ENCODE assay signal across 14 cellular contexts in the genomic region with DNA sequence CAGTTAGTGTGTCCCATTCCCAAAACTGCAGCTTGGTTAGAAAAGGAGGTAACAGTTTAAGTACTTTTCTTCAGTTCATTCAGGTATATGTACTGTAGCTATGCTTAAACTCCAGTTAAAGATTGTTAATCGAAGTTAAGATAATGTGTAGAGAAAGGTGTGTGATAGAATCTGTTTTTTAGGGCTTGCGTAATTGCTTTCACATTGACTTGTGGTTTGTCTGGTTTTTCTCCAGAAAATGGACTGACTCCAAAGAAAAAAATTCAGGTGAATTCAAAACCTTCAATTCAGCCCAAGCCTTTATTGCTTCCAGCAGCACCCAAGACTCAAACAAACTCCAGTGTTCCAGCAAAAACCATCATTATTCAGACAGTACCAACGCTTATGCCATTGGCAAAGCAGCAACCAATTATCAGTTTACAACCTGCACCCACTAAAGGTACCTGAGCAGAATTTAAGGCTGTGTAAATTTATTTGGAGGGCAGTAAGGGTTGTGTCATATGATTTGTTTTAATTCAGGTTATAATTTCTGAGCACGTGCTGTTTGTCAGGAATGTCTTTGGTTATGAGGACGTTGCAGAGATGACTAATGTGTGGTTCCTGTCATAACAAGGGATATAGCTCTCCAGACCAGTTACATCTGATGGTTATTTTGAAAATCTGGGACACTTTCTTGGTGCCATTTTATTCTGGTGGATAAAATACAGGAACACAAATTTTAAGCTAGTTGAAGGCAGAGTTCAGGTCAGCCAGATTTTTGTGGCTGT. TPM values are rescaled to one million over a fixed set of nuclear protein-coding genes. Genes with fewer than 3 reads are reported as not detected.
DNase-seq lines count a peak whose midpoint lies in the region; ATAC-seq and TF ChIP-seq lines count a peak whose summit lies in the region.
"Had no signal": no experiment of that assay in that cellular context is flagged by ENCODE, and none has a peak within 500 bp of the region (broad histone marks: within the 10 kb centered on the region; RNA-seq: fewer than 3 reads in every experiment).

No MANE protein-coding gene starts in this region.

- no peak overlapping the region for H3K4me2 ChIP-seq in mammary epithelial cell (ENCODE audit: insufficient read depth, low read depth, low read length)

- no peak overlapping the region for H3K4me3 Mint-ChIP-seq in chondrocyte (ENCODE audit: unreplicated experiment)
- H3K4me3 Mint-ChIP-seq: activated T-cell treated with anti-CD3 and anti-CD28 coated beads, Interleukin-2, amount 50 U/mL, for 4 hours; memory B cell; neural crest cell; stimulated activated effector memory CD8-positive, alpha-beta T cell treated with anti-CD3 and anti-CD28 coated beads, Interleukin-12 subunit alpha, Interleukin-12 subunit beta, amount 100 ng/mL, for 72 hours had no signal

- H3K36me3 ChIP-seq in mammary epithelial cell (ENCODE audit: insufficient read depth, low read length) = no peaks in the 10 kb centered on the region

- no peaks in the 10 kb centered on the region for H3K27me3 Mint-ChIP-seq in chondrocyte (ENCODE audit: low read depth)
- H3K27me3 Mint-ChIP-seq: memory B cell had no signal

- H4K20me1 ChIP-seq in mammary epithelial cell (ENCODE audit: insufficient read depth, low read length) = no peaks in the 10 kb centered on the region

- H3K4me1 ChIP-seq in mammary epithelial cell (ENCODE audit: insufficient read depth, low read length) = peaks cover 12% of the 10 kb centered on the region
- H3K4me1 ChIP-seq: tibial artery had no signal

- H3K4me3 ChIP-seq in AG10803 (ENCODE audit: low read length) (no peak overlapping the region), mammary epithelial cell (replicated peaks in 1 of 3; ENCODE audit: insufficient read depth in 1 of 3, low read depth in 2 of 3, low read length in 3 of 3) (no peak overlapping the region)
- H3K4me3 ChIP-seq: adrenal gland, tibial artery had no signal

- dilution Hi-C loops in mammary epithelial cell (cut with HindIII; ENCODE audit: low sequenced_read_pairs) = no loop called here

- H3K4me1 Mint-ChIP-seq in chondrocyte (ENCODE audit: low read depth) = peaks cover 9% of the 10 kb centered on the region
- H3K4me1 Mint-ChIP-seq: memory B cell, neural crest cell had no signal

- no peaks in the 10 kb centered on the region for H3K9me3 Mint-ChIP-seq in chondrocyte (ENCODE audit: low read depth)
- H3K9me3 Mint-ChIP-seq: activated T-cell treated with anti-CD3 and anti-CD28 coated beads, Interleukin-2, amount 50 U/mL, for 4 hours; memory B cell; neural crest cell; stimulated activated effector memory CD8-positive, alpha-beta T cell treated with anti-CD3 and anti-CD28 coated beads, Interleukin-12 subunit alpha, Interleukin-12 subunit beta, amount 100 ng/mL, for 72 hours had no signal

- H3K36me3 Mint-ChIP-seq in chondrocyte (ENCODE audit: low read depth) = peaks cover 18% of the 10 kb centered on the region

- H3K27ac ChIP-seq in mammary epithelial cell (ENCODE audit: insufficient read depth, low read depth, low read length) = peak overlapping the region; percentile 16
- H3K27ac ChIP-seq: tibial artery had no signal

- CTCF ChIA-PET in mammary epithelial cell (lab: Charles Lee; ENCODE audit: low non-redundant PET) = interaction anchor here (0.6 to 1.6 kb wide), 4 partner anchors 11 to 245 kb away, joined by 3 to 60 read pairs (median 7); partner anchors contain the start of gene OLFML2B

- no peaks in the 10 kb centered on the region for H3K9me3 ChIP-seq in mammary epithelial cell (replicated peaks; ENCODE audit: insufficient read depth, low read length)
- H3K9me3 ChIP-seq: adrenal gland, tibial artery had no signal

- no TSS peak for BruUV-seq in mammary epithelial cell (replicated peaks; lab: Mats Ljungman, UMichigan)

- H3K79me2 ChIP-seq in mammary epithelial cell (ENCODE audit: insufficient read depth, low read length) = no peaks in the 10 kb centered on the region

- peak; percentile 30 for DNase-seq in AG10803 (ENCODE audit: low read depth)
- DNase-seq in HT1080 (ENCODE audit: low read depth) = peak; percentile 42
- peak; percentile 51 for DNase-seq in mammary epithelial cell
- DNase-seq in kidney glomerular epithelial cell (lab: John Stamatoyannopoulos, UW) = peak; percentile 29
- DNase-seq in chondrocyte (ENCODE audit: low spot score) = no peak
- no peak for DNase-seq in left ventricle myocardium superior
- DNase-seq: activated T-cell treated with anti-CD3 and anti-CD28 coated beads, Interleukin-2, amount 50 U/mL, for 4 hours; adrenal gland; tibial artery had no signal

- no peak for TF ChIP-seq CTCF in AG10803 (conservative IDR thresholded peaks at IDR 0.05; ENCODE audit: low read length)
- no peak for TF ChIP-seq CTCF in mammary epithelial cell (conservative IDR thresholded peaks at IDR 0.05 in 1 of 2, IDR thresholded peaks at IDR 0.05 in 1 of 2; ENCODE audit: extremely low read depth in 1 of 2, insufficient read depth in 1 of 2, low read depth in 1 of 2, low read length in 2 of 2)
- TF ChIP-seq CTCF in chondrocyte (IDR thresholded peaks at IDR 0.05) = no peak

- H3K9ac ChIP-seq in mammary epithelial cell (ENCODE audit: insufficient read depth, low read length) = no peak overlapping the region

- no peaks in the 10 kb centered on the region for H3K27me3 ChIP-seq in mammary epithelial cell (ENCODE audit: insufficient read depth, low read length)
- H3K27me3 ChIP-seq: adrenal gland, tibial artery had no signal

- in situ Hi-C loops in mammary epithelial cell (cut with MboI; ENCODE audit: low sequenced_read_pairs in 2 of 2) = loop anchor here in 1 of 2 donors (5.0 kb wide), 1 partner anchor 235 kb away; no protein-coding TSS in a partner anchor

- H2AFZ ChIP-seq in mammary epithelial cell (ENCODE audit: low read depth, low read length) = no peak overlapping the region

- ATAC-seq in HG02588 (IDR thresholded peaks at IDR 0.05; ENCODE audit: unreplicated experiment) (no peak), HG03460 (IDR thresholded peaks at IDR 0.05; ENCODE audit: unreplicated experiment) (no peak), left ventricle myocardium superior (no peak)

- intact Hi-C loops in mammary epithelial cell (cut with micrococcal nuclease) (loop anchor here (1.0 kb wide), 3 partner anchors 113 to 245 kb away; no protein-coding TSS in a partner anchor), left ventricle myocardium superior (cut with micrococcal nuclease) (loop anchor here (5.0 kb wide), 1 partner anchor 245 kb away; no protein-coding TSS in a partner anchor)

- 14% methylated on average over 5 of the region's 5 CpGs for WGBS in mammary epithelial cell (ENCODE audit: low coverage, missing lambda C conversion rate)

- no peak overlapping the region for H3K27ac Mint-ChIP-seq in chondrocyte (ENCODE audit: unreplicated experiment)
- H3K27ac Mint-ChIP-seq: stimulated activated effector memory CD8-positive, alpha-beta T cell treated with anti-CD3 and anti-CD28 coated beads, Interleukin-12 subunit alpha, Interleukin-12 subunit beta, amount 100 ng/mL, for 72 hours had no signal

RNA-seq across cellular contexts. Expression of gene ATF6, which starts 26.0 kb away (rescaled TPM):
- total RNA-seq in HT1080 (2014; rRNA removed; shearing (Covaris generic)) = 16.4 and 20.5 TPM in 2 replicates
- polyA plus RNA-seq in HT1080 (2015; cell fraction: cytosol; rRNA removed) = 22.4 and 26.0 TPM in 2 replicates
- 46.0 and 48.3 TPM in 2 replicates for polyA plus RNA-seq in HT1080 (2015; cell fraction: nucleus; rRNA removed)
- total RNA-seq in mammary epithelial cell = 10 to 100 TPM; 21.9 to 32.7 TPM
- 12.2 TPM for polyA plus RNA-seq in mammary epithelial cell
- polyA minus RNA-seq in mammary epithelial cell = 20.8 TPM
- total RNA-seq in chondrocyte = 27.6 to 29.1 TPM (median 28.0 TPM) in 3 replicates
- 12.8 TPM for total RNA-seq in left ventricle myocardium superior

RNA-seq across cellular contexts. Expression of gene DUSP12, which starts 42.5 kb away (rescaled TPM):
- 50.0 and 61.1 TPM in 2 replicates for total RNA-seq in HT1080 (2014; rRNA removed; shearing (Covaris generic))
- polyA plus RNA-seq in HT1080 (2015; cell fraction: cytosol; rRNA removed) = 36.6 and 40.8 TPM in 2 replicates
- 31.9 and 37.0 TPM in 2 replicates for polyA plus RNA-seq in HT1080 (2015; cell fraction: nucleus; rRNA removed)
- 10 to 100 TPM; 22.3 to 32.4 TPM for total RNA-seq in mammary epithelial cell
- polyA plus RNA-seq in mammary epithelial cell = 21.4 TPM
- 1.4 TPM for polyA minus RNA-seq in mammary epithelial cell
- 19.1 to 21.0 TPM (median 19.3 TPM) in 3 replicates for total RNA-seq in chondrocyte
- 8.3 TPM for total RNA-seq in left ventricle myocardium superior

Comparison
In these comparisons a context has a peak if more than half of its experiments do, and no peak if none do; other contexts are left out.
1. DNase-seq: peak in AG10803 (single experiment), HT1080 (single experiment), mammary epithelial cell (single experiment) and kidney glomerular epithelial cell (single experiment); none in chondrocyte (single experiment) and left ventricle myocardium superior (single experiment).